In the genomic region with DNA sequence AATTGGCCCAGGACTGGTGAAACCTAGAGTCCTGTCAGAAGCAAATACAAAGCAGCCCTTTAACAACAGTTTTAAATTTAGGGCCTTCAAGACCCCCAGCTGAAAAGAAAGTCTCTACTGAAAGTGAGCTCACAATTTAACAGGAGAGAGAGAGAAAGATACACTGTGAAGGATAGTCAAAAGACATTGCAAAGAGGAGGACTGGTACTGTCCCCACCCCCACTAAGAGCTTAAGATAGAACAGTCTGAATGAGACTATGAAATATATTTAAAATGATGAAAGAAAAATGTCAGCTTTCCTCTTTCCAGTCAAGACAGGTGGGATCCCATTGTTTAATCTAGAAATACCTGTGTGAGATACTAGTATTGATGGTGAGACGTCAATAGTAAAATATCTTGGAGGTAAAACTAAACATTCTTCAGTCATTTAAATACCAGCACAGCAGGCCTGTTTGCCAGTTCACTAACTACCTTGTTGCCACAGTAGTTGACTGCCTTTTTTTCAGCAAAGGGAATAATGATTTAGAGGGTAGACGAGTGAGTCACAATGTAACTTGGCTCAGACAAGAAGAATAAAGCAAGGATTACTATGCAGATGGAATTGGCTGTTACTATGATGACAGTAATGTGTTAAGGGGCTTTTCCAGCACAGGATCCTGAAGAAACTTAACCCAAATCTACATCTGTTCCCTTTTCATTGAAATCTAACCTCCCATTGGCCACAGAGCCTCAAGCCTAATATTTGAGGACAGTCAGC, we compare ENCODE assay signal across 13 cellular contexts. TPM values are rescaled to one million over a fixed set of nuclear protein-coding genes. Genes with fewer than 3 reads are reported as not detected.
DNase-seq lines count a peak whose midpoint lies in the region; ATAC-seq and TF ChIP-seq lines count a peak whose summit lies in the region.
"Had no signal": no experiment of that assay in that cellular context is flagged by ENCODE, and none has a peak within 500 bp of the region (broad histone marks: within the 10 kb centered on the region; RNA-seq: fewer than 3 reads in every experiment).

No MANE protein-coding gene starts in this region.

- intact Hi-C loops in upper lobe of right lung (cut with DNase I), result no loop called here

- H3K4me1 Mint-ChIP-seq in endodermal cell (peaks cover 18% of the 10 kb centered on the region), immature natural killer cell (peaks cover 0 to 4% of the 10 kb centered on the region in 2 donors)
- H3K4me1 Mint-ChIP-seq: neural crest cell had no signal

- H3K27ac Mint-ChIP-seq in endodermal cell (peak overlapping the region; percentile 54), immature natural killer cell (peak overlapping the region in 1 of 6 donors; percentile 33)
- H3K27ac Mint-ChIP-seq: CD4-positive, alpha-beta T cell; stimulated activated effector memory CD8-positive, alpha-beta T cell treated with anti-CD3 and anti-CD28 coated beads, Interleukin-12 subunit alpha, Interleukin-12 subunit beta, amount 100 ng/mL, for 72 hours had no signal

- H3K4me3 ChIP-seq in NT2/D1 (ENCODE audit: insufficient read length, low read depth) (no peak overlapping the region), endodermal cell (ENCODE audit: low read length) (no peak overlapping the region), upper lobe of right lung (no peak overlapping the region)

- H3K27me3 Mint-ChIP-seq in endodermal cell (ENCODE audit: insufficient read depth), result no peaks in the 10 kb centered on the region
- H3K27me3 Mint-ChIP-seq in immature natural killer cell (ENCODE audit: low read depth in 3 of 3), result no peaks in the 10 kb centered on the region
- H3K27me3 Mint-ChIP-seq: CD4-positive, alpha-beta T cell had no signal

- H3K27me3 ChIP-seq in NT2/D1 (ENCODE audit: insufficient read depth, insufficient read length) (no peaks in the 10 kb centered on the region), endodermal cell (ENCODE audit: control insufficient read depth, insufficient read depth, low read length, poor library complexity, severe bottlenecking) (no peaks in the 10 kb centered on the region), upper lobe of right lung (no peaks in the 10 kb centered on the region)

- no peak for ATAC-seq in upper lobe of right lung
- no peak for ATAC-seq in GM19455 (IDR thresholded peaks at IDR 0.05; ENCODE audit: unreplicated experiment)
- ATAC-seq: HCT116; stimulated activated effector memory CD8-positive, alpha-beta T cell treated with anti-CD3 and anti-CD28 coated beads, Interleukin-12 subunit alpha, Interleukin-12 subunit beta, amount 100 ng/mL, for 72 hours had no signal

- H3K9me3 Mint-ChIP-seq in endodermal cell (no peaks in the 10 kb centered on the region), immature natural killer cell (no peaks in the 10 kb centered on the region)
- H3K9me3 Mint-ChIP-seq: CD4-positive, alpha-beta T cell; neural crest cell; stimulated activated effector memory CD8-positive, alpha-beta T cell treated with anti-CD3 and anti-CD28 coated beads, Interleukin-12 subunit alpha, Interleukin-12 subunit beta, amount 100 ng/mL, for 72 hours had no signal

- H3K4me3 Mint-ChIP-seq in endodermal cell (no peak overlapping the region), immature natural killer cell (no peak overlapping the region)
- H3K4me3 Mint-ChIP-seq: CD4-positive, alpha-beta T cell; neural crest cell; stimulated activated effector memory CD8-positive, alpha-beta T cell treated with anti-CD3 and anti-CD28 coated beads, Interleukin-12 subunit alpha, Interleukin-12 subunit beta, amount 100 ng/mL, for 72 hours had no signal

- H3K9ac ChIP-seq in NT2/D1 (ENCODE audit: insufficient read length, low read depth) (no peak overlapping the region), endodermal cell (ENCODE audit: extremely low read depth, low read length, poor library complexity, severe bottlenecking) (no peak overlapping the region)

- H3K9me3 ChIP-seq in NT2/D1 (ENCODE audit: insufficient read depth, low read length) (no peaks in the 10 kb centered on the region), endodermal cell (ENCODE audit: control insufficient read depth, low read length) (no peaks in the 10 kb centered on the region), upper lobe of right lung (no peaks in the 10 kb centered on the region)

- H3K36me3 Mint-ChIP-seq in endodermal cell (ENCODE audit: low read depth) (peaks cover 62% of the 10 kb centered on the region), immature natural killer cell (peaks cover 28 to 49% (median 37%) of the 10 kb centered on the region in 3 donors)

- DNase-seq in Daoy (ENCODE audit: low read depth) (peak; percentile 19), NT2/D1 (ENCODE audit: low read depth, low spot score) (peak; percentile 70), endodermal cell (peak; percentile 57), myocyte (ENCODE audit: low read depth) (peak; percentile 53), upper lobe of right lung (no peak), SW 1271 (lab: John Stamatoyannopoulos, UW) (no peak), immature natural killer cell (no peak)
- DNase-seq: CD4-positive, alpha-beta T cell had no signal

- no peaks in the 10 kb centered on the region for H3K4me1 ChIP-seq in NT2/D1 (ENCODE audit: insufficient read depth, insufficient read length)
- peaks cover 7% of the 10 kb centered on the region for H3K4me1 ChIP-seq in endodermal cell (ENCODE audit: control insufficient read depth, insufficient read depth, low read length)
- no peaks in the 10 kb centered on the region for H3K4me1 ChIP-seq in upper lobe of right lung

- TF ChIP-seq CTCF in endodermal cell (conservative IDR thresholded peaks at IDR 0.05), result no peak
- TF ChIP-seq CTCF in upper lobe of right lung (IDR thresholded peaks at IDR 0.05), result no peak

- peaks cover 37% of the 10 kb centered on the region for H3K36me3 ChIP-seq in NT2/D1 (ENCODE audit: insufficient read depth, insufficient read length, low read length)
- H3K36me3 ChIP-seq in endodermal cell (ENCODE audit: control insufficient read depth, insufficient read depth, low read length), result peaks cover 84% of the 10 kb centered on the region
- H3K36me3 ChIP-seq in upper lobe of right lung, result peaks cover 92% of the 10 kb centered on the region

- WGBS in endodermal cell (ENCODE audit: insufficient coverage in 1 of 2, insufficient read length in 1 of 2), 2 experiments, result 35 to 63% methylated on average over 1 of the region's 2 CpGs

- H3K27ac ChIP-seq in endodermal cell (ENCODE audit: low read depth, low read length) (no peak overlapping the region), upper lobe of right lung (no peak overlapping the region)
- H3K27ac ChIP-seq: VCaP had no signal

RNA-seq across cellular contexts. Expression of a gene that starts 47.2 kb away (rescaled TPM):
- total RNA-seq in Daoy (2014; rRNA removed; shearing (Covaris generic)), result 0.39 and 3.5 TPM in 2 replicates
- 10 to 100 TPM; 28.6 to 31.9 TPM for total RNA-seq in endodermal cell
- 15.8 TPM for polyA plus RNA-seq in endodermal cell (2013, experiment 1 of 2)
- 16.5 TPM for polyA plus RNA-seq in endodermal cell (2013, experiment 2 of 2)
- total RNA-seq in myocyte, result 1.1 and 1.3 TPM in 2 replicates
- 1.7 TPM for polyA plus RNA-seq in myocyte (2012)
- 2.2 TPM for total RNA-seq in upper lobe of right lung
- polyA plus RNA-seq in immature natural killer cell, result not detected

Comparison
In these comparisons a context has a peak if more than half of its experiments do, and no peak if none do; other contexts are left out.
1. DNase-seq: peak in Daoy (single experiment), NT2/D1 (single experiment), endodermal cell (single experiment) and myocyte (single experiment); none in upper lobe of right lung (single experiment), SW 1271 (0 of 2) and immature natural killer cell (0 of 3).